In genomic region chr14:22997676-22998323, GRCh38 we compare ENCODE assay signal across 24 cellular contexts. TPM values are rescaled to one million over a fixed set of nuclear protein-coding genes. Genes with fewer than 3 reads are reported as not detected.
DNase-seq lines count a peak whose midpoint lies in the region; ATAC-seq and TF ChIP-seq lines count a peak whose summit lies in the region.
"Had no signal": no experiment of that assay in that cellular context is flagged by ENCODE, and none has a peak within 500 bp of the region (broad histone marks: within the 10 kb centered on the region; RNA-seq: fewer than 3 reads in every experiment).

No MANE protein-coding gene starts in this region.

- TF ChIP-seq CTCF in right atrium auricular region (IDR thresholded peaks at IDR 0.05): no peak
- TF ChIP-seq CTCF in gastroesophageal sphincter (IDR thresholded peaks at IDR 0.05): no peak

- no peaks in the 10 kb centered on the region for H3K36me3 ChIP-seq in right atrium auricular region
- peaks cover 0 to 11% of the 10 kb centered on the region in 2 donors for H3K36me3 ChIP-seq in gastroesophageal sphincter

- H3K9me3 ChIP-seq in right atrium auricular region (no peaks in the 10 kb centered on the region), gastroesophageal sphincter (no peaks in the 10 kb centered on the region)
- H3K9me3 ChIP-seq: suprapubic skin had no signal

- ATAC-seq in Right ventricle myocardium superior (ENCODE audit: poor library complexity) (peak; percentile 64), left cardiac atrium (peak; percentile 16 to 56), gastroesophageal sphincter (no peak), GM18505 (IDR thresholded peaks at IDR 0.05; ENCODE audit: unreplicated experiment) (no peak), GM19397 (IDR thresholded peaks at IDR 0.05; ENCODE audit: unreplicated experiment) (no peak)
- ATAC-seq: CD8-positive, alpha-beta T cell; PC-3; WTC11 had no signal

- 78 to 81% methylated on average over 4 of the region's 9 CpGs for WGBS in gastroesophageal sphincter (ENCODE audit: low coverage in 1 of 2), 2 donors

- no peak overlapping the region for H3K27ac ChIP-seq in right atrium auricular region
- no peak overlapping the region for H3K27ac ChIP-seq in gastroesophageal sphincter
- H3K27ac ChIP-seq: KMS-11, skin epidermis, suprapubic skin had no signal

- intact Hi-C loops in Right ventricle myocardium superior (cut with DNase I): no loop called here
- intact Hi-C loops in left cardiac atrium (cut with DNase I): no loop called here

- no peak for TF ChIP-seq EP300 in gastroesophageal sphincter (IDR thresholded peaks at IDR 0.05)

- H3K27me3 ChIP-seq in right atrium auricular region (no peaks in the 10 kb centered on the region), gastroesophageal sphincter (no peaks in the 10 kb centered on the region)
- H3K27me3 ChIP-seq: suprapubic skin had no signal

- DNase-seq in Right ventricle myocardium superior: no peak
- DNase-seq in right atrium auricular region (ENCODE audit: low spot score): no peak
- DNase-seq in NCI-H2171 (lab: John Stamatoyannopoulos, UW): peak; percentile 77
- DNase-seq in left cardiac atrium: no peak
- DNase-seq: activated CD4-positive, alpha-beta T cell treated with anti-CD3 and anti-CD28 coated beads, Interleukin-2, amount 10 ng/mL, durations not matched to agents 24 days and 14 days; activated effector memory CD4-positive, alpha-beta T cell treated with Interleukin-2 at 50 U/mL for 16 hours; activated T-cell treated with anti-CD3 and anti-CD28 coated beads, Interleukin-2, amount 50 U/mL, for 1 hour; CD8-positive, alpha-beta T cell; foreskin melanocyte; MM.1S; PC-3; stimulated activated naive CD4-positive, alpha-beta T cell treated with Interleukin-2 at 50 U/mL for 16 hours had no signal

- H3K4me3 ChIP-seq in right atrium auricular region (no peak overlapping the region), gastroesophageal sphincter (no peak overlapping the region)
- H3K4me3 ChIP-seq: skin epidermis, suprapubic skin had no signal

- peaks cover 0 to 16% of the 10 kb centered on the region in 2 donors for H3K4me1 ChIP-seq in right atrium auricular region
- H3K4me1 ChIP-seq in gastroesophageal sphincter: peaks cover 0 to 6% (median 0%) of the 10 kb centered on the region in 3 donors

- no peak for TF ChIP-seq POLR2A in gastroesophageal sphincter (IDR thresholded peaks at IDR 0.05)
- TF ChIP-seq POLR2A in GM18505 (IDR thresholded peaks at IDR 0.05; ENCODE audit: borderline replicate concordance, extremely low read depth, insufficient read depth, insufficient read length): no peak

RNA-seq across cellular contexts. Expression of gene C14orf93, which starts 12.1 kb away (rescaled TPM):
- total RNA-seq in Right ventricle myocardium superior (5.5 TPM), right atrium auricular region (1 to 10 TPM; 5.0 to 6.8 TPM), left cardiac atrium (1 to 10 TPM; 3.9 to 4.7 TPM), gastroesophageal sphincter (10 to 100 TPM in 3 of 4 donors, 1 to 10 TPM in 1; 8.4 to 16.0 (median 13.2) TPM)

RNA-seq across cellular contexts. Expression of gene AJUBA, which starts 15.4 kb away (rescaled TPM):
- 10.9 TPM for total RNA-seq in Right ventricle myocardium superior
- 10 to 100 TPM in 1 of 2 donors, 1 to 10 TPM in 1; 5.8 to 24.6 TPM for total RNA-seq in right atrium auricular region
- 1 to 10 TPM; 7.0 to 8.0 TPM for total RNA-seq in left cardiac atrium
- 10 to 100 TPM in 3 of 4 donors, 1 to 10 TPM in 1; 8.8 to 27.0 (median 17.8) TPM for total RNA-seq in gastroesophageal sphincter

RNA-seq across cellular contexts. Expression of gene PSMB5, which starts 36.9 kb away (rescaled TPM):
- total RNA-seq in Right ventricle myocardium superior: 129 TPM
- total RNA-seq in right atrium auricular region: 100 to 1,000 TPM; 105 to 122 TPM
- 100 to 1,000 TPM in 1 of 2 donors, 10 to 100 TPM in 1; 98.1 to 114 TPM for total RNA-seq in left cardiac atrium
- total RNA-seq in gastroesophageal sphincter: 100 to 1,000 TPM; 125 to 182 (median 133) TPM

RNA-seq across cellular contexts. Expression of gene HAUS4, which starts 40.9 kb away (rescaled TPM):
- total RNA-seq in Right ventricle myocardium superior: 16.4 TPM
- total RNA-seq in right atrium auricular region: 10 to 100 TPM; 25.8 to 28.7 TPM
- 10 to 100 TPM; 17.2 to 23.9 TPM for total RNA-seq in left cardiac atrium
- total RNA-seq in gastroesophageal sphincter: 10 to 100 TPM; 31.2 to 47.6 (median 43.1) TPM

RNA-seq across cellular contexts. Expression of gene PSMB11, which starts 44.2 kb away (rescaled TPM):
- total RNA-seq in Right ventricle myocardium superior (not detected), right atrium auricular region (not detected), left cardiac atrium (not detected), gastroesophageal sphincter (under 1 TPM in 1 of 4 donors, not detected in 3; 0.27 TPM)
- total RNA-seq: activated CD4-positive, alpha-beta T cell treated with anti-CD3 and anti-CD28 coated beads, Interleukin-2, amount 10 ng/mL, durations not matched to agents 24 days and 14 days; activated CD8-positive, alpha-beta memory T cell treated with anti-CD3 and anti-CD28 coated beads for 36 hours; CD8-positive, alpha-beta T cell; chondrocyte; NCI-H460; osteocyte; PC-3; suprapubic skin; ureter; WTC11 had no signal

Comparison
In these comparisons a context has a peak if more than half of its experiments do, and no peak if none do; other contexts are left out.
1. ATAC-seq: peak in Right ventricle myocardium superior (single experiment) and left cardiac atrium (2 of 2); none in gastroesophageal sphincter (single experiment), GM18505 (single experiment) and GM19397 (single experiment).